ENCODE assay signal across 9 cellular contexts in the genomic region with DNA sequence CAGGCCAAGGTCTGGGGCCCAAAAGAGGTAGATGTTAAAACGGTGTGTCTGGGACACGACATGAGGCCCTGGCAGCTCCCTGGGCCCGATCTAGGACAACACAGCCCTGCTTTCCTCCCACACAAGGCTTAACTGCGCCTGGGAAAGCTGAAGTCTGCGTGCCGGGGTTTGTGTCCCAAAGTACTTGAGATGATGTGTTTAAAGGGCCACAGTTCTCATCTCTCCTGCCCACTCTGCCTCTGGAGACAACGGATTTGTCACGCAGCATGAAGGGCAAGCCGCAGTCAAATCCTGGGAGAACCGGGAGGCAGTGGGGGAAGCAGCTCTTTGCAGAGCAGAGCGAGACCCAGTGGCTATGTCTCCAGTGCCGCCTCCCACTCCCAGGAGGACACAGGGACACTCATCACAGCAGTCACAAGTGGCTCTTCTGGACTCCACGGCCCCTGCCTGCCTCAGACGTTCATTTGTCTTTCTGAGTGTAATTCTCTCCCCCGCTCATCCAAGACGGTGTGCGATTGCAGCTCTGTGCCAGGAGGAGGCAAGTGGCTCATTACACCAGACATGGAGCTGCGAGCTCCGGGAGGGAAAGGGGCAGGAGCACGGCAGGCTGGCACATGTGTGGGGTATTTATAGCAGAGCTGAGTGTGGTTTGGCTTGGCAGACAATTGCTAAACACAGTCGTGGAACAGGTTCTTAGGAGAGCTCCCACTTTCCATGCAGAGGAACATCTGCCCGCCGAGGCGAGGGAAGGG. TPM values are rescaled to one million over a fixed set of nuclear protein-coding genes. Genes with fewer than 3 reads are reported as not detected.
DNase-seq lines count a peak whose midpoint lies in the region; ATAC-seq and TF ChIP-seq lines count a peak whose summit lies in the region.
"Had no signal": no experiment of that assay in that cellular context is flagged by ENCODE, and none has a peak within 500 bp of the region (broad histone marks: within the 10 kb centered on the region; RNA-seq: fewer than 3 reads in every experiment).

No MANE protein-coding gene starts in this region.

- H3K27me3 ChIP-seq in HCT116 (ENCODE audit: insufficient read depth, low read length) = peaks cover 7% of the 10 kb centered on the region; the same call in 1 of the 2 replicates
- no peaks in the 10 kb centered on the region for H3K27me3 ChIP-seq in left ventricle myocardium inferior (ENCODE audit: low read depth)

- no peak for TF ChIP-seq RAD21 in HCT116 (IDR thresholded peaks at IDR 0.05; ENCODE audit: low read depth)

- H3K4me1 ChIP-seq in HCT116 (ENCODE audit: control insufficient read depth in 1 of 2, insufficient read depth in 2 of 2, low read length in 2 of 2) (peaks cover 2 to 9% of the 10 kb centered on the region in 2 experiments; a peak in 2 of 4 replicates), left ventricle myocardium inferior (peaks cover 17% of the 10 kb centered on the region)

- DNase-seq in HCT116 (ENCODE audit: low read depth, low spot score) = no peak
- peak; percentile 33 to 60 for DNase-seq in SHP77 (lab: John Stamatoyannopoulos, UW)
- peak; percentile 52 for DNase-seq in left ventricle myocardium inferior
- DNase-seq in stimulated activated CD4-positive, alpha-beta T cell treated with anti-CD3 and anti-CD28 coated beads, Interleukin-2, amount 100 ng/mL, for 24 hours = no peak
- no peak for DNase-seq in activated gamma-delta T cell treated with Interleukin-2 at 50 U/mL for 16 hours

- RAD21 ChIA-PET in HCT116 (lab: Charles Lee; ENCODE audit: low non-redundant PET in 1 of 2, low total read pairs in 2 of 2, uncharacterized antibody in 2 of 2, unreplicated experiment in 2 of 2) = no interaction called here

- H3K36me3 ChIP-seq in HCT116 (ENCODE audit: control insufficient read depth in 1 of 2, insufficient read depth in 2 of 2, low read length in 2 of 2) (no peaks in the 10 kb centered on the region), left ventricle myocardium inferior (no peaks in the 10 kb centered on the region)

- intact Hi-C loops in HCT116 (cut with micrococcal nuclease) (no loop called here), left ventricle myocardium inferior (cut with micrococcal nuclease) (no loop called here)

- no TSS peak for BruUV-seq in HCT116 (replicated peaks; lab: Mats Ljungman, UMichigan)

- no peak overlapping the region for H2AFZ ChIP-seq in HCT116 (ENCODE audit: low read depth, low read length, poor library complexity, severe bottlenecking)

- TF ChIP-seq CTCF in HCT116 (IDR thresholded peaks at IDR 0.05 in 2 of 3, conservative IDR thresholded peaks at IDR 0.05 in 1 of 3; ENCODE audit: borderline replicate concordance in 1 of 3, insufficient read depth in 1 of 3, low read depth in 2 of 3, low read length in 2 of 3) (peak in 1 of 3 experiments; percentile 5; a peak in 1 of 6 replicates), left ventricle myocardium inferior (IDR thresholded peaks at IDR 0.05; ENCODE audit: borderline replicate concordance) (peak; percentile 34)

- POLR2A ChIA-PET in HCT116 (lab: Charles Lee) = no interaction called here

- no peaks in the 10 kb centered on the region for H3K9me2 ChIP-seq in HCT116 (ENCODE audit: insufficient read depth)

- CTCF ChIA-PET in HCT116 (lab: Charles Lee) = no interaction called here

- no peak overlapping the region for H3K27ac ChIP-seq in HCT116 (ENCODE audit: low read depth, low read length)
- peak overlapping the region; percentile 27 for H3K27ac ChIP-seq in left ventricle myocardium inferior (replicated peaks)
- H3K27ac ChIP-seq in skin epidermis = peak overlapping the region in 17 of 21 experiments; percentile 17 to 80 (median 62)

- ATAC-seq in HCT116 (peak; percentile 67), HG02870 (IDR thresholded peaks at IDR 0.05; ENCODE audit: unreplicated experiment) (no peak), GM18519 (IDR thresholded peaks at IDR 0.05; ENCODE audit: low FRiP score, unreplicated experiment) (no peak)

- H3K4me2 ChIP-seq in HCT116 (ENCODE audit: low read length) = no peak overlapping the region

- no peaks in the 10 kb centered on the region for H3K9me3 ChIP-seq in HCT116 (ENCODE audit: control insufficient read depth in 1 of 2, insufficient read depth in 1 of 2, low read depth in 1 of 2, low read length in 2 of 2)
- H3K9me3 ChIP-seq in left ventricle myocardium inferior (replicated peaks) = no peaks in the 10 kb centered on the region

- no peaks in the 10 kb centered on the region for H3K79me2 ChIP-seq in HCT116 (ENCODE audit: insufficient read depth, low read length)

- TF ChIP-seq POLR2A in HCT116 (IDR thresholded peaks at IDR 0.05; ENCODE audit: borderline replicate concordance, extremely low read depth, insufficient read depth, insufficient read length) = no peak

- H4K20me1 ChIP-seq in HCT116 (ENCODE audit: insufficient read depth) = no peaks in the 10 kb centered on the region

- no peak overlapping the region for H3K4me3 ChIP-seq in HCT116 (replicated peaks in 1 of 2; ENCODE audit: low read depth in 1 of 2, low read length in 2 of 2)
- peak overlapping the region; percentile 53 for H3K4me3 ChIP-seq in left ventricle myocardium inferior
- H3K4me3 ChIP-seq in skin epidermis = peak overlapping the region in 2 of 7 experiments; percentile 0 to 17

- H3K9ac ChIP-seq in HCT116 (ENCODE audit: low read length) = no peak overlapping the region

TF ChIP-seq in HCT116, 20 proteins besides CTCF, POLR2A, EP300 and RAD21:
- TF ChIP-seq ZNF274 (IDR thresholded peaks at IDR 0.05; ENCODE audit: low read depth, low read length) = no peak
- TF ChIP-seq CBX3 (IDR thresholded peaks at IDR 0.05; ENCODE audit: low read depth) = no peak
- TF ChIP-seq POLR2AphosphoS5 (IDR thresholded peaks at IDR 0.05; ENCODE audit: low read depth, low read length) = no peak
- no peak for TF ChIP-seq SRF (IDR thresholded peaks at IDR 0.05; ENCODE audit: low read depth)
- no peak for TF ChIP-seq FOSL1 (IDR thresholded peaks at IDR 0.05; ENCODE audit: low read depth)
- no peak for TF ChIP-seq ZFX (IDR thresholded peaks at IDR 0.05)
- no peak for TF ChIP-seq TCF7L2 (IDR thresholded peaks at IDR 0.05; ENCODE audit: borderline replicate concordance, extremely low read depth, insufficient read depth, insufficient read length)
- TF ChIP-seq CEBPB (IDR thresholded peaks at IDR 0.05; ENCODE audit: low read depth) = no peak
- no peak for TF ChIP-seq EZH2phosphoT487 (IDR thresholded peaks at IDR 0.05; ENCODE audit: borderline replicate concordance)
- TF ChIP-seq SIN3A (IDR thresholded peaks at IDR 0.05; ENCODE audit: low read depth) = no peak
- no peak for TF ChIP-seq JUND (IDR thresholded peaks at IDR 0.05)
- no peak for TF ChIP-seq YY1 (IDR thresholded peaks at IDR 0.05; ENCODE audit: extremely low read depth, insufficient replicate concordance, low read depth, low read length)

RNA-seq across cellular contexts. Expression of a gene that starts 57.7 kb away (rescaled TPM):
- 25.4 TPM for total RNA-seq in HCT116 (2021; ENCODE audit: unreplicated experiment)
- polyA plus RNA-seq in HCT116 (2012) = 24.7 and 27.8 TPM in 2 replicates
- 16.6 TPM for total RNA-seq in left ventricle myocardium inferior

RNA-seq across cellular contexts. Expression of a gene that starts 58.8 kb away (rescaled TPM):
- total RNA-seq in HCT116 (2021; ENCODE audit: unreplicated experiment) (not detected), left ventricle myocardium inferior (0.82 TPM)
- 0.06 and 0.22 TPM in 2 replicates for polyA plus RNA-seq in HCT116 (2012)
- total RNA-seq: pulmonary artery endothelial cell had no signal

Comparison
In these comparisons a context has a peak if more than half of its experiments do, and no peak if none do; other contexts are left out.
1. DNase-seq: peak in SHP77 (2 of 2) and left ventricle myocardium inferior (single experiment); none in HCT116 (single experiment), stimulated activated CD4-positive, alpha-beta T cell treated with anti-CD3 and anti-CD28 coated beads, Interleukin-2, amount 100 ng/mL, for 24 hours (0 of 2) and activated gamma-delta T cell treated with Interleukin-2 at 50 U/mL for 16 hours (single experiment).